Comparison of ENCODE assay signal across 21 cellular contexts in the genomic region with DNA sequence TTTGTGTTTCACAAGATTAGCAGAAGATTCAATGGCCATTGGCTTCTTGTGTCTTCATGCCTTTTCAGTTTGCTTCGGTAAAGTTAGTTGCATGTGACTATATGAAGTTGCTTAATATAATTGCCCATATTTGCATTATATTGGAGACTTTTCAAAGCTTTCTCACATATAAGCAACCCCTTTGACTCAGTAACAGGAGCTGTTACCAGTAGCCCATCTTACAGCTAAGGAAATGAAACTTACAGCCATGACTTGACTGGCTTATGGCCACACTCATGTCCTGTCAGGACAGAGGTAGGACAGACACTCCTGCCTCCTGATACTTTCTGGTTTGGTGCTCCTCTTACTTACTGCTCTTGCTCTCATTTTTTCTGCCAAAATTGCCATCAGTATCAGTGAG.
DNase-seq lines count a peak whose midpoint lies in the region; ATAC-seq and TF ChIP-seq lines count a peak whose summit lies in the region.
"Had no signal": no experiment of that assay in that cellular context is flagged by ENCODE, and none has a peak within 500 bp of the region (broad histone marks: within the 10 kb centered on the region; RNA-seq: fewer than 3 reads in every experiment).

No MANE protein-coding gene starts in this region.

- peaks cover 99% of the 10 kb centered on the region for H3K4me1 Mint-ChIP-seq in activated naive CD4-positive, alpha-beta T cell treated with anti-CD3 and anti-CD28 coated beads, Interleukin-2, amount 10 ng/mL, durations not matched to agents 7 days and 5 days
- H3K4me1 Mint-ChIP-seq in T-helper 2 cell treated with Interferon-gamma antibody and Interleukin-4, amounts not matched to agents 5 μg/mL and 100 μg/mL, for 36 hours (ENCODE audit: low read depth): peaks cover 92% of the 10 kb centered on the region
- peaks cover 94% of the 10 kb centered on the region for H3K4me1 Mint-ChIP-seq in central memory CD8-positive, alpha-beta T cell

- no peaks in the 10 kb centered on the region for H4K20me1 ChIP-seq in mammary epithelial cell (ENCODE audit: insufficient read depth, low read length)

- no TSS peak for BruUV-seq in mammary epithelial cell (replicated peaks; lab: Mats Ljungman, UMichigan)

- in situ Hi-C loops in transverse colon (cut with MboI; ENCODE audit: low pct_ligation_motif_present in 1 of 4, low pct_unique_long_range_greater_than_20kb in 1 of 4, low sequenced_read_pairs in 3 of 4) (no loop called here), mammary epithelial cell (cut with MboI; ENCODE audit: low sequenced_read_pairs in 2 of 2) (no loop called here)

- H3K27ac ChIP-seq in transverse colon (peak overlapping the region; percentile 10 to 40 (median 16)), mammary epithelial cell (ENCODE audit: insufficient read depth, low read depth, low read length) (no peak overlapping the region)
- H3K27ac ChIP-seq: esophagus muscularis mucosa, gastrocnemius medialis, testis had no signal

- intact Hi-C loops in transverse colon (cut with DNase I; ENCODE audit: low total_unique reads): no loop called here
- intact Hi-C loops in mammary epithelial cell (cut with micrococcal nuclease): loop anchor here (10.0 kb wide), 1 partner anchor 215 kb away; no protein-coding TSS in a partner anchor

- no peaks in the 10 kb centered on the region for H3K9me3 Mint-ChIP-seq in activated naive CD4-positive, alpha-beta T cell treated with anti-CD3 and anti-CD28 coated beads, Interleukin-2, amount 10 ng/mL, durations not matched to agents 7 days and 5 days
- H3K9me3 Mint-ChIP-seq in T-helper 2 cell treated with Interferon-gamma antibody and Interleukin-4, amounts not matched to agents 5 μg/mL and 100 μg/mL, for 36 hours: no peaks in the 10 kb centered on the region
- peaks cover 4% of the 10 kb centered on the region for H3K9me3 Mint-ChIP-seq in central memory CD8-positive, alpha-beta T cell

- H3K27me3 ChIP-seq in transverse colon: no peaks in the 10 kb centered on the region
- no peaks in the 10 kb centered on the region for H3K27me3 ChIP-seq in mammary epithelial cell (ENCODE audit: insufficient read depth, low read length)
- H3K27me3 ChIP-seq: testis had no signal

- peaks cover 12% of the 10 kb centered on the region for H3K36me3 Mint-ChIP-seq in activated naive CD4-positive, alpha-beta T cell treated with anti-CD3 and anti-CD28 coated beads, Interleukin-2, amount 10 ng/mL, durations not matched to agents 7 days and 5 days
- peaks cover 12% of the 10 kb centered on the region for H3K36me3 Mint-ChIP-seq in T-helper 2 cell treated with Interferon-gamma antibody and Interleukin-4, amounts not matched to agents 5 μg/mL and 100 μg/mL, for 36 hours (ENCODE audit: low read depth)
- H3K36me3 Mint-ChIP-seq in central memory CD8-positive, alpha-beta T cell (ENCODE audit: insufficient read depth): peaks cover 2% of the 10 kb centered on the region

- DNase-seq in activated naive CD4-positive, alpha-beta T cell treated with anti-CD3 and anti-CD28 coated beads, Interleukin-2, amount 10 ng/mL, durations not matched to agents 7 days and 5 days: no peak
- no peak for DNase-seq in activated naive CD4-positive, alpha-beta T cell (lab: John Stamatoyannopoulos, UW)
- DNase-seq in T-helper 2 cell treated with Interferon-gamma antibody and Interleukin-4, amounts not matched to agents 5 μg/mL and 100 μg/mL, for 36 hours (ENCODE audit: low spot score): no peak
- DNase-seq in central memory CD8-positive, alpha-beta T cell (ENCODE audit: low spot score in 2 of 2): no peak
- no peak for DNase-seq in transverse colon
- DNase-seq in NCI-H2227 treated with DMSO at 0.1 percent for 48 hours (lab: John Stamatoyannopoulos, UW): no peak
- DNase-seq in mammary epithelial cell: no peak
- no peak for DNase-seq in mucosa of gallbladder (ENCODE audit: low spot score)
- DNase-seq: ACHN; C1 segment of cervical spinal cord; effector CD8-positive, alpha-beta T cell; gastrocnemius medialis; kidney; NCI-H1105 treated with DMSO at 0.1 percent for 48 hours; NCI-H2081; NCI-H446 treated with DMSO at 0.1 percent for 48 hours; retina; stimulated activated CD4-positive, alpha-beta T cell treated with anti-CD3 and anti-CD28 coated beads, Interleukin-12 subunit alpha, Interleukin-12 subunit beta, amount 100 ng/mL, for 4 hours; testis had no signal

- CTCF ChIA-PET in activated naive CD4-positive, alpha-beta T cell treated with anti-CD3 and anti-CD28 coated beads, Interleukin-2, amount 10 ng/mL, durations not matched to agents 7 days and 5 days (lab: Charles Lee): interaction anchor here (0.7 to 6.6 kb wide), 8 partner anchors 8 to 1041 kb away, joined by 3 to 43 read pairs (median 4); no protein-coding TSS in a partner anchor
- CTCF ChIA-PET in mammary epithelial cell (lab: Charles Lee; ENCODE audit: low non-redundant PET): no interaction called here

- no peak overlapping the region for H3K4me2 ChIP-seq in mammary epithelial cell (ENCODE audit: insufficient read depth, low read depth, low read length)

- H3K9ac ChIP-seq in mammary epithelial cell (ENCODE audit: insufficient read depth, low read length): no peak overlapping the region

- dilution Hi-C loops in mammary epithelial cell (cut with HindIII; ENCODE audit: low sequenced_read_pairs): no loop called here

- H3K27ac Mint-ChIP-seq in activated naive CD4-positive, alpha-beta T cell treated with anti-CD3 and anti-CD28 coated beads, Interleukin-2, amount 10 ng/mL, durations not matched to agents 7 days and 5 days: peak overlapping the region; percentile 97
- peak overlapping the region; percentile 97 for H3K27ac Mint-ChIP-seq in T-helper 2 cell treated with Interferon-gamma antibody and Interleukin-4, amounts not matched to agents 5 μg/mL and 100 μg/mL, for 36 hours
- H3K27ac Mint-ChIP-seq in central memory CD8-positive, alpha-beta T cell (ENCODE audit: low read depth): peak overlapping the region; percentile 90

- H3K4me1 ChIP-seq in transverse colon (no peaks in the 10 kb centered on the region), mammary epithelial cell (ENCODE audit: insufficient read depth, low read length) (peaks cover 15% of the 10 kb centered on the region)
- H3K4me1 ChIP-seq: esophagus muscularis mucosa, gastrocnemius medialis, testis had no signal

- no peaks in the 10 kb centered on the region for H3K27me3 Mint-ChIP-seq in activated naive CD4-positive, alpha-beta T cell treated with anti-CD3 and anti-CD28 coated beads, Interleukin-2, amount 10 ng/mL, durations not matched to agents 7 days and 5 days
- no peaks in the 10 kb centered on the region for H3K27me3 Mint-ChIP-seq in T-helper 2 cell treated with Interferon-gamma antibody and Interleukin-4, amounts not matched to agents 5 μg/mL and 100 μg/mL, for 36 hours (ENCODE audit: low read depth)
- H3K27me3 Mint-ChIP-seq in central memory CD8-positive, alpha-beta T cell: no peaks in the 10 kb centered on the region

- H3K4me3 ChIP-seq in transverse colon: no peak overlapping the region
- no peak overlapping the region for H3K4me3 ChIP-seq in mammary epithelial cell (replicated peaks in 1 of 3; ENCODE audit: insufficient read depth in 1 of 3, low read depth in 2 of 3, low read length in 3 of 3)
- H3K4me3 ChIP-seq: esophagus muscularis mucosa, gastrocnemius medialis, lung, testis had no signal

- WGBS in transverse colon (ENCODE audit: low coverage in 1 of 2), 2 donors: 75 to 88% methylated on average over 1 of the region's 1 CpG
- 100% methylated on average over 1 of the region's 1 CpG for WGBS in mammary epithelial cell (ENCODE audit: low coverage, missing lambda C conversion rate)

- no peak for TF ChIP-seq POLR2A in transverse colon (IDR thresholded peaks at IDR 0.05)

- TF ChIP-seq CTCF in transverse colon (IDR thresholded peaks at IDR 0.05) (no peak), mammary epithelial cell (conservative IDR thresholded peaks at IDR 0.05 in 1 of 2, IDR thresholded peaks at IDR 0.05 in 1 of 2; ENCODE audit: extremely low read depth in 1 of 2, insufficient read depth in 1 of 2, low read depth in 1 of 2, low read length in 2 of 2) (no peak)

- H2AFZ ChIP-seq in mammary epithelial cell (ENCODE audit: low read depth, low read length): no peak overlapping the region

- TF ChIP-seq EP300 in transverse colon (IDR thresholded peaks at IDR 0.05; ENCODE audit: low read depth): no peak

- no peaks in the 10 kb centered on the region for H3K79me2 ChIP-seq in mammary epithelial cell (ENCODE audit: insufficient read depth, low read length)

- no peak for ATAC-seq in central memory CD8-positive, alpha-beta T cell (replicated peaks; ENCODE audit: extremely low read depth, poor library complexity, severe bottlenecking)
- ATAC-seq: gastrocnemius medialis had no signal

- no peaks in the 10 kb centered on the region for H3K9me3 ChIP-seq in transverse colon
- no peaks in the 10 kb centered on the region for H3K9me3 ChIP-seq in mammary epithelial cell (replicated peaks; ENCODE audit: insufficient read depth, low read length)
- H3K9me3 ChIP-seq: esophagus muscularis mucosa, gastrocnemius medialis, testis had no signal

- no peaks in the 10 kb centered on the region for H3K36me3 ChIP-seq in transverse colon
- no peaks in the 10 kb centered on the region for H3K36me3 ChIP-seq in mammary epithelial cell (ENCODE audit: insufficient read depth, low read length)
- H3K36me3 ChIP-seq: esophagus muscularis mucosa, gastrocnemius medialis had no signal

- peak overlapping the region; percentile 54 for H3K4me3 Mint-ChIP-seq in activated naive CD4-positive, alpha-beta T cell treated with anti-CD3 and anti-CD28 coated beads, Interleukin-2, amount 10 ng/mL, durations not matched to agents 7 days and 5 days
- peak overlapping the region; percentile 79 for H3K4me3 Mint-ChIP-seq in T-helper 2 cell treated with Interferon-gamma antibody and Interleukin-4, amounts not matched to agents 5 μg/mL and 100 μg/mL, for 36 hours
- H3K4me3 Mint-ChIP-seq in central memory CD8-positive, alpha-beta T cell: peak overlapping the region; percentile 68
